Comparison of ENCODE assay signal across 8 cellular contexts in genomic region chr2:230796280-230796862, GRCh38.
DNase-seq lines count a peak whose midpoint lies in the region; ATAC-seq and TF ChIP-seq lines count a peak whose summit lies in the region.
"Had no signal": no experiment of that assay in that cellular context is flagged by ENCODE, and none has a peak within 500 bp of the region (broad histone marks: within the 10 kb centered on the region; RNA-seq: fewer than 3 reads in every experiment).

No MANE protein-coding gene starts in this region.

- 0 out of 2 replicates have a peak overlapping the region, but pooled peaks have one; percentile 7 for H3K27ac Mint-ChIP-seq in GM23338
- no peak overlapping the region for H3K27ac Mint-ChIP-seq in WTC11
- H3K27ac Mint-ChIP-seq: natural killer cell treated with Interleukin-12 subunit alpha and Interleukin-12 subunit beta and Interleukin-15 and Interleukin-18, amount 100 ng/mL, for 72 hours had no signal

- no peak overlapping the region for H3K4me2 ChIP-seq in GM23338
- H3K4me2 ChIP-seq in SU-DHL-6 (ENCODE audit: low read depth, low read length, poor library complexity, severe bottlenecking) = peak overlapping the region; percentile 36
- peak overlapping the region; percentile 41 for H3K4me2 ChIP-seq in smooth muscle cell

- TF ChIP-seq CTCF in GM23338 (conservative IDR thresholded peaks at IDR 0.05; ENCODE audit: low read depth in 2 of 2) (no peak), SU-DHL-6 (IDR thresholded peaks at IDR 0.05; ENCODE audit: insufficient read depth, low read length, poor library complexity, severe bottlenecking) (no peak), fibroblast of mammary gland (conservative IDR thresholded peaks at IDR 0.05; ENCODE audit: control insufficient read depth, insufficient read depth, low read depth, low read length) (no peak), smooth muscle cell (IDR thresholded peaks at IDR 0.05; ENCODE audit: borderline replicate concordance, insufficient read depth, poor library complexity, severe bottlenecking) (no peak), testis (IDR thresholded peaks at IDR 0.05) (no peak), WTC11 (IDR thresholded peaks at IDR 0.05) (no peak)

- no peak overlapping the region for H2AFZ ChIP-seq in GM23338
- no peak overlapping the region for H2AFZ ChIP-seq in SU-DHL-6 (ENCODE audit: low read depth, low read length, severe bottlenecking)
- no peak overlapping the region for H2AFZ ChIP-seq in smooth muscle cell (ENCODE audit: low read depth)

- peaks cover 42% of the 10 kb centered on the region for H3K36me3 Mint-ChIP-seq in GM23338 (ENCODE audit: low read depth)
- peaks cover 27% of the 10 kb centered on the region for H3K36me3 Mint-ChIP-seq in WTC11

- TF ChIP-seq POLR2A in testis (IDR thresholded peaks at IDR 0.05) = no peak

- no peak overlapping the region for H3K4me3 ChIP-seq in GM23338
- no peak overlapping the region for H3K4me3 ChIP-seq in SU-DHL-6 (ENCODE audit: insufficient read depth, low read length, poor library complexity, severe bottlenecking)
- H3K4me3 ChIP-seq in fibroblast of mammary gland (ENCODE audit: control insufficient read depth, low read depth, low read length) = no peak overlapping the region
- H3K4me3 ChIP-seq in smooth muscle cell = no peak overlapping the region
- no peak overlapping the region for H3K4me3 ChIP-seq in testis

- CTCF ChIA-PET in WTC11 (lab: Charles Lee) = interaction anchor here (0.9 to 3.0 kb wide), 3 partner anchors 13 to 82 kb away, joined by 4 to 21 read pairs (median 5); no protein-coding TSS in a partner anchor

- H3K9me2 ChIP-seq in GM23338 (ENCODE audit: insufficient read depth) (no peaks in the 10 kb centered on the region), SU-DHL-6 (replicated peaks; ENCODE audit: insufficient read depth, low read length) (no peaks in the 10 kb centered on the region)

- WGBS in smooth muscle cell (ENCODE audit: low lambda C conversion rate) = 56% methylated on average over 4 of the region's 4 CpGs
- 75 to 81% methylated on average over 4 of the region's 4 CpGs for WGBS in testis, 2 donors

- no peaks in the 10 kb centered on the region for H3K9me3 Mint-ChIP-seq in GM23338
- H3K9me3 Mint-ChIP-seq in WTC11 = no peaks in the 10 kb centered on the region
- H3K9me3 Mint-ChIP-seq: natural killer cell treated with Interleukin-12 subunit alpha and Interleukin-12 subunit beta and Interleukin-15 and Interleukin-18, amount 100 ng/mL, for 72 hours had no signal

- ATAC-seq in GM23338 (no peak), WTC11 (no peak)
- ATAC-seq: natural killer cell treated with Interleukin-12 subunit alpha and Interleukin-12 subunit beta and Interleukin-15 and Interleukin-18, amount 100 ng/mL, for 72 hours had no signal

- DNase-seq in GM23338 (ENCODE audit: low spot score) (no peak), fibroblast of mammary gland (ENCODE audit: low read depth) (peak; percentile 73), smooth muscle cell (lab: John Stamatoyannopoulos, UW; ENCODE audit: unreplicated experiment) (no peak), testis (no peak), WTC11 (ENCODE audit: low spot score) (no peak)
- no peak for DNase-seq in stimulated activated naive CD4-positive, alpha-beta T cell treated with Interleukin-2 at 50 U/mL for 16 hours (lab: John Stamatoyannopoulos, UW)

- POLR2A ChIA-PET in WTC11 (lab: Charles Lee) = no interaction called here

- intact Hi-C loops in testis (cut with DNase I; ENCODE audit: low total_unique reads) = no loop called here

- H3K9me3 ChIP-seq in SU-DHL-6 (ENCODE audit: insufficient read depth, low read length) = no peaks in the 10 kb centered on the region
- no peaks in the 10 kb centered on the region for H3K9me3 ChIP-seq in smooth muscle cell (replicated peaks; ENCODE audit: low read depth)
- no peaks in the 10 kb centered on the region for H3K9me3 ChIP-seq in testis

- no peak overlapping the region for H3K4me3 Mint-ChIP-seq in GM23338
- H3K4me3 Mint-ChIP-seq in WTC11 = no peak overlapping the region
- H3K4me3 Mint-ChIP-seq: natural killer cell treated with Interleukin-12 subunit alpha and Interleukin-12 subunit beta and Interleukin-15 and Interleukin-18, amount 100 ng/mL, for 72 hours had no signal

- no peaks in the 10 kb centered on the region for H4K20me1 ChIP-seq in GM23338 (replicated peaks; ENCODE audit: insufficient read depth)
- no peaks in the 10 kb centered on the region for H4K20me1 ChIP-seq in SU-DHL-6 (ENCODE audit: low read depth, low read length)
- H4K20me1 ChIP-seq in smooth muscle cell (ENCODE audit: low read depth) = peaks cover 30% of the 10 kb centered on the region

- peaks cover 8% of the 10 kb centered on the region for H3K79me2 ChIP-seq in GM23338 (replicated peaks; ENCODE audit: insufficient read depth)
- 0 out of 2 replicates have a peak, but pooled peaks cover 3% of the 10 kb centered on the region for H3K79me2 ChIP-seq in SU-DHL-6 (ENCODE audit: insufficient read depth, low read length)
- peaks cover 4% of the 10 kb centered on the region for H3K79me2 ChIP-seq in smooth muscle cell (ENCODE audit: low read depth)

- H3K27me3 ChIP-seq in GM23338 (ENCODE audit: insufficient read depth) (no peaks in the 10 kb centered on the region), SU-DHL-6 (ENCODE audit: low read length) (no peaks in the 10 kb centered on the region), smooth muscle cell (ENCODE audit: low read depth) (no peaks in the 10 kb centered on the region), testis (no peaks in the 10 kb centered on the region)

- peaks cover 16% of the 10 kb centered on the region for H3K4me1 Mint-ChIP-seq in GM23338
- H3K4me1 Mint-ChIP-seq in WTC11 = peaks cover 18% of the 10 kb centered on the region

- H3K36me3 ChIP-seq in GM23338 (ENCODE audit: insufficient read depth) (peaks cover 12% of the 10 kb centered on the region; the same call in 1 of the 2 replicates), SU-DHL-6 (ENCODE audit: low read length) (peaks cover 27% of the 10 kb centered on the region; the same call in 1 of the 2 replicates), smooth muscle cell (ENCODE audit: low read depth) (no peaks in the 10 kb centered on the region), testis (ENCODE audit: low read depth, missing control alignments) (no peaks in the 10 kb centered on the region)

- H3K27me3 Mint-ChIP-seq in GM23338 (ENCODE audit: insufficient read depth, low read depth, poor library complexity) = no peaks in the 10 kb centered on the region
- no peaks in the 10 kb centered on the region for H3K27me3 Mint-ChIP-seq in WTC11 (ENCODE audit: low read depth)
- H3K27me3 Mint-ChIP-seq: natural killer cell treated with Interleukin-12 subunit alpha and Interleukin-12 subunit beta and Interleukin-15 and Interleukin-18, amount 100 ng/mL, for 72 hours had no signal

- H3K27ac ChIP-seq in GM23338 (ENCODE audit: low read depth) (no peak overlapping the region; the same call in 1 of the 2 replicates), SU-DHL-6 (ENCODE audit: low read depth, low read length) (peak overlapping the region; percentile 61), smooth muscle cell (ENCODE audit: low read depth) (peak overlapping the region; percentile 97), testis (no peak overlapping the region)

- H3F3A ChIP-seq in GM23338 (replicated peaks; ENCODE audit: low read depth) = no peaks in the 10 kb centered on the region
- H3F3A ChIP-seq in SU-DHL-6 (ENCODE audit: insufficient read depth) = peaks cover 21% of the 10 kb centered on the region; the same call in 1 of the 2 replicates
- H3F3A ChIP-seq in smooth muscle cell (ENCODE audit: low read depth) = peaks cover 10% of the 10 kb centered on the region

- H3K4me1 ChIP-seq in GM23338 (ENCODE audit: insufficient read depth) = peaks cover 20% of the 10 kb centered on the region
- peaks cover 6% of the 10 kb centered on the region for H3K4me1 ChIP-seq in smooth muscle cell (ENCODE audit: low read depth)
- H3K4me1 ChIP-seq in testis = peaks cover 8% of the 10 kb centered on the region

- H3K9ac ChIP-seq in SU-DHL-6 (ENCODE audit: low read length) (no peak overlapping the region), smooth muscle cell (ENCODE audit: low read depth) (no peak overlapping the region)

TF ChIP-seq in GM23338, 12 proteins besides CTCF, POLR2A, EP300 and RAD21:
- no peak for TF ChIP-seq JUNB (IDR thresholded peaks at IDR 0.05; ENCODE audit: unreplicated experiment)

TF ChIP-seq in WTC11, 78 proteins besides CTCF, POLR2A, EP300 and RAD21:
- TF ChIP-seq CBFB (CRISPR knock-in tag; IDR thresholded peaks at IDR 0.05; ENCODE audit: low read depth) (no peak), ATF2 (CRISPR knock-in tag; IDR thresholded peaks at IDR 0.05; ENCODE audit: borderline replicate concordance, low read depth) (no peak), ZNF219 (CRISPR knock-in tag; IDR thresholded peaks at IDR 0.05; ENCODE audit: borderline replicate concordance) (no peak)

Comparison
In these comparisons a context has a peak if more than half of its experiments do, and no peak if none do; other contexts are left out.
1. H3K27ac ChIP-seq: peak in SU-DHL-6 (single experiment) and smooth muscle cell (single experiment); none in GM23338 (single experiment) and testis (0 of 2).